8 cellular contexts compared by ENCODE assay signal in the genomic region with DNA sequence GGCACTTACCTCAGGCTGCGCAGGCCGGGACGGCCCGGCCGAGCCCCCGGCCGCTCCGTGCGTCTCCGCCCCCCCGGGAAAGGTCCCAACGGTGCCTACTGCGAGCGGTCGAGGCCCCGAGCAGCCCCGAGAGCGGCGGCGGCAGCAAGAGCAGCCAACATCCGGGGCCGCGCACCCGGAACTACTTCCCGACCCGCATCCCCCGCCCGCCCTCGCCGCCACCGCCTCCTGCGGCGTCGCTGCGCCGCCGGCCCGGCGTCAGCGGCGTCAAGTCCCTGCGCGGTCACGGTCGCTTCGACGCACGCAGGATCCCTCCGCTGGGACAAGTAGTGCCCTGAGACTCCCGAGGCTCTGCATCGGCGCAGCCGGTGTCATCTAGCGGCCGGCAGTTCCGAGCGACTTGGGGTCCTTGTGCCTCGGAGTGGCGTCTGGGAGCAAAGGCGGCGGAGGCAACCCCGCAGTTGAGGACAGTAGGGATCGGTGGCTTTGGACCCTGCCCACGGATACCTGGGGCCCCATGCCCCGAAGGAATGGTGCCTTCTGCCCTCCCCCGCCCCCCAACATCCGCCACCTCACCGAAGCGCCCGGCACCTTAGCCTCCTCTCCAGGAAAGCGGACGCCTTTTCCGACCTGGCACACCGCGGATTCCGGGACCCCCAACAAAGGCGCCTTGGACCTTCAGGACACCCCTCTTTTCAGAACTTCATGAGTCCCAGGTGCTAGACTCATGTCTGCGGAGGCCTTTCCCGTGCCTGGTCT. TPM values are rescaled to one million over a fixed set of nuclear protein-coding genes. Genes with fewer than 3 reads are reported as not detected.
A peak's percentile ranks its signal among the peaks of the same experiment; 100 is the strongest.
DNase-seq lines count a peak whose midpoint lies in the region; ATAC-seq and TF ChIP-seq lines count a peak whose summit lies in the region.

A gene (minus strand): TSS at position 186 of the 759 bp plus-strand sequence. CDS start 24,142 bp downstream, outside the sequence.

- POLR2A ChIA-PET in T-cell (lab: Charles Lee), result no interaction called here

- H3K4me1 ChIP-seq in heart right ventricle, result peaks cover 4 to 51% (median 33%) of the 10 kb centered on the region in 9 donors

- DNase-seq in GM12865 (ENCODE audit: low read depth) (peak; percentile 99), NCI-H1417 treated with DMSO at 0.1 percent for 48 hours (lab: John Stamatoyannopoulos, UW) (peak; percentile 51), T-cell (peak; percentile 84 to 94 (median 90)), heart right ventricle (peak; percentile 94 to 95), posterior cingulate gyrus (peak; percentile 87 to 98 (median 91)), type B pancreatic cell (ENCODE audit: extremely low spot score, unreplicated experiment) (peak; percentile 93)

- H3K27me3 ChIP-seq in heart right ventricle, result no peaks in the 10 kb centered on the region

- H3K4me1 Mint-ChIP-seq in T-cell, result peaks cover 52 to 70% (median 57%) of the 10 kb centered on the region in 3 donors
- peaks cover 32% of the 10 kb centered on the region for H3K4me1 Mint-ChIP-seq in type B pancreatic cell (ENCODE audit: unreplicated experiment)

- intact Hi-C loops in heart right ventricle (cut with DNase I), result loop anchor here in 8 of 10 donors (2.0 to 10.0 kb wide), 10 partner anchors 120 to 420 kb away; a partner anchor contains a TSS
- intact Hi-C loops in posterior cingulate gyrus (cut with DNase I), result loop anchor here (2.0 to 10.0 kb wide), 4 partner anchors 70 to 350 kb away; a partner anchor contains a TSS

- H3K36me3 ChIP-seq in heart right ventricle, result no peaks in the 10 kb centered on the region

- H3K36me3 Mint-ChIP-seq in T-cell (peaks cover 3% of the 10 kb centered on the region), type B pancreatic cell (no peaks in the 10 kb centered on the region)

- no peaks in the 10 kb centered on the region for H3K9me3 ChIP-seq in heart right ventricle

- H3K27ac ChIP-seq in adipose tissue (ENCODE audit: low read depth, low read length) (no peak within 1 kb of the TSS), heart right ventricle (peak within 1 kb of the TSS; percentile 88 to 97 (median 94))

- peak within 1 kb of the TSS; percentile 99 for H3K4me3 ChIP-seq in GM12865 (ENCODE audit: low read depth, low read length)
- peak within 1 kb of the TSS; percentile 68 to 98 (median 92) for H3K4me3 ChIP-seq in heart right ventricle

- H3K4me3 Mint-ChIP-seq in T-cell (peak within 1 kb of the TSS; percentile 91 to 94 (median 93)), type B pancreatic cell (peak within 1 kb of the TSS; percentile 94)

- no peaks in the 10 kb centered on the region for H3K27me3 Mint-ChIP-seq in T-cell
- no peaks in the 10 kb centered on the region for H3K27me3 Mint-ChIP-seq in type B pancreatic cell

- 0 to 1% (median 1%) methylated on average over 39 to 79 of the region's 79 CpGs for WGBS in adipose tissue, 3 donors
- 1% methylated on average over 48 to 78 of the region's 79 CpGs for WGBS in heart right ventricle, 2 donors

- TF ChIP-seq CTCF in GM12865 (IDR thresholded peaks at IDR 0.05; ENCODE audit: insufficient read depth, low read depth, low read length, missing control alignments) (peak; percentile 3), heart right ventricle (IDR thresholded peaks at IDR 0.05) (peak in 2 of 9 donors; percentile 1 to 5), type B pancreatic cell (conservative IDR thresholded peaks at IDR 0.05) (no peak)

- H3K9me3 Mint-ChIP-seq in T-cell, result no peaks in the 10 kb centered on the region
- no peaks in the 10 kb centered on the region for H3K9me3 Mint-ChIP-seq in type B pancreatic cell

- CTCF ChIA-PET in T-cell (lab: Charles Lee), result interaction anchor here in 1 of 2 donors (0.6 kb wide), 1 partner anchor 71 kb away, joined by 5 read pairs; no protein-coding TSS in a partner anchor

- ATAC-seq in HG02759 (IDR thresholded peaks at IDR 0.05; ENCODE audit: unreplicated experiment), result peak; percentile 86
- peak; percentile 93 to 95 (median 94) for ATAC-seq in T-cell (replicated peaks in 1 of 4)
- peak; percentile 89 to 97 (median 95) for ATAC-seq in heart right ventricle

- H3K27ac Mint-ChIP-seq in T-cell (peak within 1 kb of the TSS; percentile 84 to 90), type B pancreatic cell (peak within 1 kb of the TSS; percentile 95)

RNA-seq across cellular contexts. Expression of the gene that starts here (rescaled TPM):
- total RNA-seq in T-cell, result 10 to 100 TPM; 71.4 to 87.7 (median 77.8) TPM
- polyA plus RNA-seq in adipose tissue, result 10 to 100 TPM in 2 of 3 donors, 1 to 10 TPM in 1; 8.4 to 17.5 (median 13.0) TPM
- 10 to 100 TPM; 34.2 to 50.0 (median 41.6) TPM for total RNA-seq in heart right ventricle
- polyA plus RNA-seq in heart right ventricle, result 10 to 100 TPM in 1 of 2 donors, 1 to 10 TPM in 1; 9.6 to 11.1 TPM
- 49.4 and 49.8 TPM in 2 replicates for total RNA-seq in type B pancreatic cell (ENCODE audit: low replicate concordance)
